8 cellular contexts compared by ENCODE assay signal in the genomic region with DNA sequence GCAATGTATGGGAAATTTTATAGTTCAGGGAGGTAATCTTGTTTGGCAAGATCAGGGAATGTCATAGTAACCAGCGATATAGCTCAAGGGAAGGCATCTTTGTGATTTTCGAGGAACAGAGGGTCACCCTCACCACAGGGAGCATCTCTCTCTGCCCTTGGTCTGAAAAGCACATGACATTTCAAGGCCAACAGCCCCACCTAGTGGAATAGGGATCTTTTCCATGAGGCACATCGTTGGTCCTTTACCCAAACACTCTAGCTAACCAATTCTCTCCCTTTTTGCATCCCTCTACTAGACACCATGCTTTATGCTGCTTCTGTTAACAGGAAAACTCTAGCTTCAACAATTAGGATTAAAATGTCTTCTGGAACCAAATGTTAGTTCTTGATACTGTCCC.
DNase-seq lines count a peak whose midpoint lies in the region; ATAC-seq and TF ChIP-seq lines count a peak whose summit lies in the region.

No MANE protein-coding gene starts in this region.

- CTCF ChIA-PET in T-cell (lab: Charles Lee): interaction anchor here in 1 of 2 donors (0.7 kb wide), 1 partner anchor 345 kb away, joined by 3 read pairs; no protein-coding TSS in a partner anchor
- CTCF ChIA-PET in activated CD8-positive, alpha-beta memory T cell treated with anti-CD3 and anti-CD28 coated beads, Interleukin-2, amount 10 ng/mL, durations not matched to agents 7 days and 5 days (lab: Charles Lee): no interaction called here

- H3K9ac ChIP-seq in fibroblast of lung (ENCODE audit: insufficient read depth, low read length): no peak overlapping the region

- DNase-seq in Caki2 (ENCODE audit: low read depth) (peak; percentile 4), T-cell (peak in 22 of 34 experiments; percentile 0 to 34 (median 8)), fibroblast of lung (ENCODE audit: low read depth in 2 of 2) (peak in 1 of 2 donors; percentile 37), NOMO-1 treated with dmso at 0.1 percent for 144 hours (lab: John Stamatoyannopoulos, UW; ENCODE audit: unreplicated experiment) (no peak)
- no peak for DNase-seq in activated CD8-positive, alpha-beta memory T cell treated with anti-CD3 and anti-CD28 coated beads, Interleukin-2, amount 10 ng/mL, durations not matched to agents 7 days and 5 days

- no peaks in the 10 kb centered on the region for H3K36me3 ChIP-seq in fibroblast of lung (ENCODE audit: control insufficient read depth, insufficient read depth, low read length)

- H3K4me3 Mint-ChIP-seq in T-cell: no peak overlapping the region
- no peak overlapping the region for H3K4me3 Mint-ChIP-seq in activated CD8-positive, alpha-beta memory T cell treated with anti-CD3 and anti-CD28 coated beads, Interleukin-2, amount 10 ng/mL, durations not matched to agents 7 days and 5 days

- H3K27me3 Mint-ChIP-seq in T-cell: no peaks in the 10 kb centered on the region
- H3K27me3 Mint-ChIP-seq in activated CD8-positive, alpha-beta memory T cell treated with anti-CD3 and anti-CD28 coated beads, Interleukin-2, amount 10 ng/mL, durations not matched to agents 7 days and 5 days: no peaks in the 10 kb centered on the region

- peaks cover 0 to 1% (median 0%) of the 10 kb centered on the region in 3 donors for H3K4me1 Mint-ChIP-seq in T-cell
- no peaks in the 10 kb centered on the region for H3K4me1 Mint-ChIP-seq in activated CD8-positive, alpha-beta memory T cell treated with anti-CD3 and anti-CD28 coated beads, Interleukin-2, amount 10 ng/mL, durations not matched to agents 7 days and 5 days

- no peaks in the 10 kb centered on the region for H3K27me3 ChIP-seq in fibroblast of lung (ENCODE audit: control insufficient read depth, insufficient read depth, low read length)

- H3K4me2 ChIP-seq in fibroblast of lung (ENCODE audit: extremely low read depth, insufficient read depth, low read length): no peak overlapping the region

- POLR2A ChIA-PET in T-cell (lab: Charles Lee): no interaction called here

- no peaks in the 10 kb centered on the region for H3K4me1 ChIP-seq in fibroblast of lung (ENCODE audit: control insufficient read depth, extremely low read depth, insufficient read depth, low read length)

- H3K36me3 Mint-ChIP-seq in T-cell: peaks cover 6% of the 10 kb centered on the region
- no peaks in the 10 kb centered on the region for H3K36me3 Mint-ChIP-seq in activated CD8-positive, alpha-beta memory T cell treated with anti-CD3 and anti-CD28 coated beads, Interleukin-2, amount 10 ng/mL, durations not matched to agents 7 days and 5 days

- in situ Hi-C loops in Caki2 (cut with HindIII; ENCODE audit: low pct_unique_long_range_greater_than_20kb, low sequenced_read_pairs): no loop called here

- no peak overlapping the region for H2AFZ ChIP-seq in fibroblast of lung (ENCODE audit: low read length)

- TF ChIP-seq CTCF in fibroblast of lung (conservative IDR thresholded peaks at IDR 0.05 in 1 of 2, IDR thresholded peaks at IDR 0.05 in 1 of 2; ENCODE audit: low read depth in 1 of 2, low read length in 2 of 2): peak; percentile 43 to 44

- H3K9me3 Mint-ChIP-seq in T-cell: peaks cover 16 to 26% (median 24%) of the 10 kb centered on the region in 3 donors
- peaks cover 5% of the 10 kb centered on the region for H3K9me3 Mint-ChIP-seq in activated CD8-positive, alpha-beta memory T cell treated with anti-CD3 and anti-CD28 coated beads, Interleukin-2, amount 10 ng/mL, durations not matched to agents 7 days and 5 days (ENCODE audit: low read depth)

- peak overlapping the region in 1 of 2 donors; percentile 3 for H3K27ac Mint-ChIP-seq in T-cell
- no peak overlapping the region for H3K27ac Mint-ChIP-seq in activated CD8-positive, alpha-beta memory T cell treated with anti-CD3 and anti-CD28 coated beads, Interleukin-2, amount 10 ng/mL, durations not matched to agents 7 days and 5 days

- no peaks in the 10 kb centered on the region for H3K79me2 ChIP-seq in fibroblast of lung (ENCODE audit: control insufficient read depth, insufficient read depth, low read length)

- ATAC-seq in GM18520 (IDR thresholded peaks at IDR 0.05; ENCODE audit: unreplicated experiment) (peak; percentile 64), HG03565 (IDR thresholded peaks at IDR 0.05; ENCODE audit: unreplicated experiment) (peak; percentile 65), T-cell (replicated peaks in 1 of 4) (peak in 2 of 4 experiments; percentile 37 to 45), GM21576 (IDR thresholded peaks at IDR 0.05; ENCODE audit: unreplicated experiment) (no peak)
- ATAC-seq in activated CD8-positive, alpha-beta memory T cell treated with anti-CD3 and anti-CD28 coated beads, Interleukin-2, amount 10 ng/mL, durations not matched to agents 7 days and 5 days: no peak

- H3K9me3 ChIP-seq in fibroblast of lung (ENCODE audit: control insufficient read depth, insufficient read depth, low read depth, low read length): no peaks in the 10 kb centered on the region

- H3K4me3 ChIP-seq in fibroblast of lung (replicated peaks in 1 of 4; ENCODE audit: control extremely low read depth in 1 of 4, insufficient read depth in 1 of 4, low read depth in 3 of 4, low read length in 4 of 4): no peak overlapping the region

- H3K27ac ChIP-seq in fibroblast of lung (ENCODE audit: insufficient read depth, low read length): no peak overlapping the region

- no peaks in the 10 kb centered on the region for H4K20me1 ChIP-seq in fibroblast of lung (ENCODE audit: control insufficient read depth, extremely low read depth, insufficient read depth, low read length)

Comparison
In these comparisons a context has a peak if more than half of its experiments do, and no peak if none do; other contexts are left out.
1. DNase-seq: peak in Caki2 (single experiment) and T-cell (22 of 34); none in NOMO-1 treated with dmso at 0.1 percent for 144 hours (single experiment) and activated CD8-positive, alpha-beta memory T cell treated with anti-CD3 and anti-CD28 coated beads, Interleukin-2, amount 10 ng/mL, durations not matched to agents 7 days and 5 days (single experiment).
2. ATAC-seq: peak in GM18520 (single experiment) and HG03565 (single experiment); none in GM21576 (single experiment) and activated CD8-positive, alpha-beta memory T cell treated with anti-CD3 and anti-CD28 coated beads, Interleukin-2, amount 10 ng/mL, durations not matched to agents 7 days and 5 days (single experiment).